1 cellular context compared by ENCODE assay signal in the genomic region with DNA sequence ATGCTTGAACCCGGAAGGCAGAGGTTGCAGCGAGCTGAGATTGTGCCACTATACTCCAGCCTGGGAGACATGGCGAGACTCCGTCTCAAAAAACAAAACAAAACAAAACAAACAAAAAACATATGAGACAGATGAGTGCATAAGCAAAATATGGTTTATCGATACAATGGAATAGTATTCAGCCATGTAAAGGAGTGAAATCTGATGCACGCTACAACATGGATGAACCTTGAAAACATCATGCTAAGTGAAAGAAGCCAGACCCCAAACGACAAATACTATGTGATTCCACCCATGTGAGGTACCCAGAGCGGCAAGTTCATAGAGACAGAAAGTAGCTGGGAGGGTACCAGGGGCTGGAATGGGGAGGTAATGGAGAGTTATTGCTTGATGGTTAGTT.
A peak's percentile ranks its signal among the peaks of the same experiment; 100 is the strongest.
TF ChIP-seq lines count a peak whose summit lies in the region.

No MANE protein-coding gene starts in this region.

TF ChIP-seq in HEK293, 187 proteins besides CTCF, POLR2A, EP300 and RAD21:
- TF ChIP-seq, protein P1, sequence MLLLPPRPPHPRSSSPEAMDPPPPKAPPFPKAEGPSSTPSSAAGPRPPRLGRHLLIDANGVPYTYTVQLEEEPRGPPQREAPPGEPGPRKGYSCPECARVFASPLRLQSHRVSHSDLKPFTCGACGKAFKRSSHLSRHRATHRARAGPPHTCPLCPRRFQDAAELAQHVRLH (tag by site-specific recombination; IDR thresholded peaks at IDR 0.05): peak; percentile 62; the same call in 1 of the 2 replicates
- TF ChIP-seq, protein P2, sequence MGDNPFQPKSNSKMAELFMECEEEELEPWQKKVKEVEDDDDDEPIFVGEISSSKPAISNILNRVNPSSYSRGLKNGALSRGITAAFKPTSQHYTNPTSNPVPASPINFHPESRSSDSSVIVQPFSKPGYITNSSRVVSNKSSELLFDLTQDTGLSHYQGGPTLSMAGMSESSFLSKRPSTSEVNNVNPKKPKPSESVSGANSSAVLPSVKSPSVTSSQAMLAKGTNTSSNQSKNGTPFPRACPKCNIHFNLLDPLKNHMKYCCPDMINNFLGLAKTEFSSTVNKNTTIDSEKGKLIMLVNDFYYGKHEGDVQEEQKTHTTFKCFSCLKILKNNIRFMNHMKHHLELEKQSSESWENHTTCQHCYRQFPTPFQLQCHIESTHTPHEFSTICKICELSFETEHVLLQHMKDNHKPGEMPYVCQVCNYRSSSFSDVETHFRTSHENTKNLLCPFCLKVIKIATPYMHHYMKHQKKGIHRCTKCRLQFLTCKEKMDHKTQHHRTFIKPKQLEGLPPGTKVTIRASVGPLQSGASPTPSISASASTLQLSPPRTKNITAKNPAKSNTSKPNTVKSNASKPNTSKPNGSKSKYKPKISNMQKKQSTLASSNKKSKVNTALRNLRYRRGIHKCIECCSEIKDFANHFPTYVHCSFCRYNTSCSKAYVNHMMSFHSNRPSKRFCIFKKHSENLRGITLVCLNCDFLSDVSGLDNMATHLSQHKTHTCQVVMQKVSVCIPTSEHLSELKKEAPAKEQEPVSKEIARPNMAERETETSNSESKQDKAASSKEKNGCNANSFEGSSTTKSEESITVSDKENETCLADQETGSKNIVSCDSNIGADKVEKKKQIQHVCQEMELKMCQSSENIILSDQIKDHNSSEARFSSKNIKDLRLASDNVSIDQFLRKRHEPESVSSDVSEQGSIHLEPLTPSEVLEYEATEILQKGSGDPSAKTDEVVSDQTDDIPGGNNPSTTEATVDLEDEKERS (tag by site-specific recombination; IDR thresholded peaks at IDR 0.05): peak; percentile 84; the same call in 1 of the 2 replicates
- TF ChIP-seq ZNF146 (tag by site-specific recombination; IDR thresholded peaks at IDR 0.05): peak; percentile 100
- TF ChIP-seq ZNF248 (tag by site-specific recombination; IDR thresholded peaks at IDR 0.05): no peak
